ENCODE assay signal across 23 cellular contexts in the genomic region with DNA sequence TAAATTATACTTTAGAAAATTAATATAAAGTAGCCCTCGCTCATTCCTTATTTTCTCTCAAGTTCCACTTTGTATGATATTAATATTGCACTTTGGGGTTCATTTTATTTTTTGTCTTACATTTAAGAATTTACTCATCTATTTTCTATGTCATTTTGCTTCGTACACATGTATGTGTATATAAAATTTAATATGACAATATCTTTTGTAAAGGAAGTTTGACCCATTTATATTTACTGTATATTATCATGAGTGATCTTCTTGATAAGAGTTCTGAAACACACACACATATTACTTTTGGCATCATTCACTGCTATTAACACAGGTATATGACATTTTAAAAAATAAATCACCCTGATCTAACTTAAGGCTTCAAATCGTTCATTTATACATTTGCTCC.
DNase-seq lines count a peak whose midpoint lies in the region; ATAC-seq, FAIRE-seq and TF ChIP-seq lines count a peak whose summit lies in the region.
"Had no signal": no experiment of that assay in that cellular context is flagged by ENCODE, and none has a peak within 500 bp of the region (broad histone marks: within the 10 kb centered on the region; RNA-seq: fewer than 3 reads in every experiment).

No MANE protein-coding gene starts in this region.

- no peak overlapping the region; a peak in 1 of 20 replicates for H3K4me3 ChIP-seq in BLaER1 treated with 17β-estradiol and CSF1 and Interleukin-3, amounts not matched to agents 10 nM and 100 nM
- no peak overlapping the region for H3K4me3 ChIP-seq in A673 (ENCODE audit: low read depth, low read length, poor library complexity, severe bottlenecking)
- H3K4me3 ChIP-seq: GM12878 had no signal

- ATAC-seq in GM18858 (IDR thresholded peaks at IDR 0.05; ENCODE audit: unreplicated experiment) = no peak
- ATAC-seq: CD8-positive, alpha-beta T cell; GM12878 had no signal

- no TSS peak for BruUV-seq in A673 (replicated peaks; lab: Mats Ljungman, UMichigan)

- intact Hi-C loops in A673 (cut with micrococcal nuclease; ENCODE audit: unreplicated experiment) = no loop called here

- CTCF ChIA-PET in A673 (lab: Charles Lee) = interaction anchor here (0.6 kb wide), 1 partner anchor 34 kb away, joined by 3 read pairs; no protein-coding TSS in a partner anchor

- H3K9ac ChIP-seq in BLaER1 treated with 17β-estradiol and CSF1 and Interleukin-3, amounts not matched to agents 10 nM and 100 nM = no peak overlapping the region

- POLR2A ChIA-PET in A673 (lab: Charles Lee; ENCODE audit: low non-redundant PET) = no interaction called here

- peak; percentile 6 for FAIRE-seq in frontal cortex (lab: Jason Lieb, UNC)
- FAIRE-seq: A204.1, GM12878, GM12892, GM18507, GM19239 had no signal

- DNase-seq in frontal cortex (ENCODE audit: low spot score in 2 of 2) = no peak
- DNase-seq in A673 (ENCODE audit: low spot score) = no peak
- DNase-seq in LoVo (ENCODE audit: low spot score) = no peak
- DNase-seq: 8988T; AML-193; CD4-positive, alpha-beta T cell; CD8-positive, alpha-beta T cell; COR-L47; DMS 273 treated with DMSO at 0.1 percent for 48 hours; DMS153; DMS53; DMS79; DND-41; EL; GDM1 had no signal

- H3K27me3 ChIP-seq in BLaER1 treated with 17β-estradiol and CSF1 and Interleukin-3, amounts not matched to agents 10 nM and 100 nM = no peaks in the 10 kb centered on the region
- H3K27me3 ChIP-seq in A673 (replicated peaks; ENCODE audit: insufficient read depth, low read depth, low read length, poor library complexity) = no peaks in the 10 kb centered on the region

- no peak for TF ChIP-seq CTCF in A673 (conservative IDR thresholded peaks at IDR 0.05; ENCODE audit: low read depth, low read length)

- no peak overlapping the region for H3K4me2 ChIP-seq in BLaER1 treated with 17β-estradiol and CSF1 and Interleukin-3, amounts not matched to agents 10 nM and 100 nM

- peaks cover 78 to 87% (median 82%) of the 10 kb centered on the region in 10 experiments for H3K4me1 ChIP-seq in BLaER1 treated with 17β-estradiol and CSF1 and Interleukin-3, amounts not matched to agents 10 nM and 100 nM
- H3K4me1 ChIP-seq in A673 (ENCODE audit: insufficient read depth, low read length, poor library complexity, severe bottlenecking) = peaks cover 44% of the 10 kb centered on the region

- H4K20me1 ChIP-seq in BLaER1 treated with 17β-estradiol and CSF1 and Interleukin-3, amounts not matched to agents 10 nM and 100 nM = no peaks in the 10 kb centered on the region

- H3K27ac ChIP-seq in BLaER1 treated with 17β-estradiol and CSF1 and Interleukin-3, amounts not matched to agents 10 nM and 100 nM = peak overlapping the region in 8 of 11 experiments; percentile 92 to 99 (median 96); a peak in 17 of 22 replicates
- no peak overlapping the region for H3K27ac ChIP-seq in A673 (ENCODE audit: low read depth, low read length, poor library complexity, severe bottlenecking)
- H3K27ac ChIP-seq: C4-2B had no signal

- peaks cover 8 to 35% (median 29%) of the 10 kb centered on the region in 11 experiments; a peak in 21 of 22 replicates for H3K9me3 ChIP-seq in BLaER1 treated with 17β-estradiol and CSF1 and Interleukin-3, amounts not matched to agents 10 nM and 100 nM (replicated peaks in 1 of 11)
- no peaks in the 10 kb centered on the region for H3K9me3 ChIP-seq in A673 (ENCODE audit: low read depth, low read length, poor library complexity, severe bottlenecking)

- peaks cover 0 to 17% (median 9%) of the 10 kb centered on the region in 11 experiments; a peak in 9 of 22 replicates for H3K36me3 ChIP-seq in BLaER1 treated with 17β-estradiol and CSF1 and Interleukin-3, amounts not matched to agents 10 nM and 100 nM
- H3K36me3 ChIP-seq in A673 (ENCODE audit: insufficient read depth, low read length, poor library complexity, severe bottlenecking) = no peaks in the 10 kb centered on the region
